In the genomic region with DNA sequence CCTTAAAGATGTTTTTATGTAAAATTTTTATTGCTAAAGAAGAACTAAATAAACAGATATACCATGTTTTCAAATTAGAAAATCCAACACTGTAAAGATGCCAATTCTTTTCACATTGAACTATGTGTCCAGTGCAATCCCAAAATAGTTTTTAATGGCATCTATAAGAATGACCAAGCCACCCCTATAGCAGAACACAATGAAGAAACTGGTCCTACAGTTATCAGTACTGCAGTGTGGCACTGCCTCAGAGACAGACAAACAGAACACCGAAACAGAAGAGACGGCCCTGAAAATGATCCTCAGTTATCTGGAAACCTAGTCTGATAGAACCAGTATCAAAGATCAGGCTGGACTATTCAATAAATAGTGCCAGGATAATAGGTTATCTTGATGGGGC, we compare ENCODE assay signal across 14 cellular contexts. TPM values are rescaled to one million over a fixed set of nuclear protein-coding genes. Genes with fewer than 3 reads are reported as not detected.
"Had no signal": no experiment of that assay in that cellular context is flagged by ENCODE, and none has a peak within 500 bp of the region (broad histone marks: within the 10 kb centered on the region; RNA-seq: fewer than 3 reads in every experiment).

No MANE protein-coding gene starts in this region.

- ATAC-seq: activated naive CD4-positive, alpha-beta T cell treated with anti-CD3 and anti-CD28 coated beads, Interleukin-2, amount 50 U/mL, for 72 hours; activated T-cell treated with anti-CD3 and anti-CD28 coated beads, Interleukin-2, amount 50 U/mL, for 72 hours had no signal

- DNase-seq: activated CD4-positive, alpha-beta T cell treated with anti-CD3 and anti-CD28 coated beads, Interleukin-2, amount 10 ng/mL, durations not matched to agents 24 days and 14 days; activated CD4-positive, CD25-positive, alpha-beta regulatory T cell; activated CD8-positive, alpha-beta memory T cell treated with anti-CD3 and anti-CD28 coated beads, Interleukin-2, amount 50 U/mL, for 48 hours; activated gamma-delta T cell; activated T-cell treated with anti-CD3 and anti-CD28 coated beads, Interleukin-2, amount 50 U/mL, for 72 hours; endodermal cell; islet precursor cell; nephron progenitor cell; stimulated activated CD4-positive, alpha-beta T cell treated with anti-CD3 and anti-CD28 coated beads, Interleukin-15, amount 100 ng/mL, for 24 hours; stimulated activated CD4-positive, alpha-beta T cell treated with anti-CD3 and anti-CD28 coated beads, Interleukin-4, amount 100 ng/mL, for 24 hours; stimulated activated naive CD4-positive, alpha-beta T cell; substantia nigra; trophoblast cell had no signal

RNA-seq across cellular contexts. Expression of gene KIF13A, which starts 41.9 kb away (rescaled TPM):
- total RNA-seq: activated CD4-positive, alpha-beta T cell treated with anti-CD3 and anti-CD28 coated beads, Interleukin-2, amount 10 ng/mL, durations not matched to agents 24 days and 14 days had no signal
